ENCODE assay signal across 8 cellular contexts in the genomic region with DNA sequence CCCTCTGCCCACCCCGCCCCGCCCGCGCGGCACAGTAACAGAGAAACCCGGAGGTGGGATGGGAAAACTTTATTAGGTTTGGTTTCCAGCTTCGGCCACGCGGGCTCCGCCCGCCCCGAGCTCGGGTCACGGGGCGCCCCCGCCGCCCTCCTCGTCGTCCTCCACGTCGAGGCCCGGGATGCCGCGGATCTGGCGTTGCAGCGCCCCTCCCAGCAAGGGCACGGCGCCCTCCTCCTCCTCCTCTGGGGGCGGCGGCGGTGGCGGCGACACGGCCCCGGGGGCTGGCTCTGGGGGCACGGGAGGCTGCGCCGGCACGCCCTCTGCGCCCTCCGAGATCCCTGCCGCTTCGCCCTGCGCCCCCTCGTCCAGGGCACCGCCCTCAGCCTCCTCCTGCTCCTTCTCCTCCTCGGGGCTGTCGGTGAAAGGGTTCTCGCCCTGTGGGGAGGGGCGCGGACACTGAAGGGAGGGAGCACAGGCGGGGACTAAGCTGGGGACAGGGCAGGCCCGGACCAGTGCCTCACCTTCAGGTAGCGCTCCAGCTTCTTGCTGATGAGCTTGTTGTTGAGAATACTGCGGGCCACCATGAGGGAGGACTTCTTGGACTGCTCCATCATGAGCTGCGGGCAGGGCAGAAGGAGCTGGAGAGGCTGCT. TPM values are rescaled to one million over a fixed set of nuclear protein-coding genes. Genes with fewer than 3 reads are reported as not detected.
DNase-seq lines count a peak whose midpoint lies in the region; TF ChIP-seq lines count a peak whose summit lies in the region.

No MANE protein-coding gene starts in this region.

- peaks cover 32% of the 10 kb centered on the region for H3K4me1 ChIP-seq in KMS-11 (ENCODE audit: low read depth, poor library complexity, severe bottlenecking)
- peaks cover 8% of the 10 kb centered on the region for H3K4me1 ChIP-seq in fibroblast of lung (ENCODE audit: control insufficient read depth, extremely low read depth, insufficient read depth, low read length)

- H3K27me3 Mint-ChIP-seq in activated naive CD4-positive, alpha-beta T cell treated with anti-CD3 and anti-CD28 coated beads, Interleukin-2, amount 50 U/mL, for 24 hours, result no peaks in the 10 kb centered on the region

- H3K9me3 ChIP-seq in fibroblast of lung (ENCODE audit: control insufficient read depth, insufficient read depth, low read depth, low read length), result no peaks in the 10 kb centered on the region
- no peaks in the 10 kb centered on the region for H3K9me3 ChIP-seq in neural cell (ENCODE audit: low read length)

- no peak for DNase-seq in activated naive CD4-positive, alpha-beta T cell treated with Interleukin-2 at 50 U/mL for 16 hours
- DNase-seq in H4 (ENCODE audit: low spot score) (peak; percentile 85), T1000 (lab: John Stamatoyannopoulos, UW) (peak; percentile 49), fibroblast of lung (ENCODE audit: low read depth in 2 of 2) (peak; percentile 37 to 46), amniotic stem cell (lab: John Stamatoyannopoulos, UW) (no peak)

- H3K4me3 ChIP-seq in KMS-11 (IDR thresholded peaks at IDR 0.05; ENCODE audit: insufficient read depth, low read depth, low read length) (no peak overlapping the region), fibroblast of lung (replicated peaks in 1 of 4; ENCODE audit: control extremely low read depth in 1 of 4, insufficient read depth in 1 of 4, low read depth in 3 of 4, low read length in 4 of 4) (peak overlapping the region; percentile 26 to 67 (median 59)), neural cell (ENCODE audit: low read length) (peak overlapping the region; percentile 100)

- H3K27ac Mint-ChIP-seq in activated naive CD4-positive, alpha-beta T cell treated with anti-CD3 and anti-CD28 coated beads, Interleukin-2, amount 50 U/mL, for 24 hours, result peak overlapping the region; percentile 100

- H4K20me1 ChIP-seq in KMS-11 (ENCODE audit: insufficient read depth) (no peaks in the 10 kb centered on the region), fibroblast of lung (ENCODE audit: control insufficient read depth, extremely low read depth, insufficient read depth, low read length) (peaks cover 2% of the 10 kb centered on the region), neural cell (ENCODE audit: insufficient read depth) (no peaks in the 10 kb centered on the region)

- TF ChIP-seq EP300 in neural cell (conservative IDR thresholded peaks at IDR 0.05; ENCODE audit: poor library complexity, severe bottlenecking), result no peak

- peak overlapping the region; percentile 60 for H3K27ac ChIP-seq in KMS-11
- peak overlapping the region; percentile 81 for H3K27ac ChIP-seq in fibroblast of lung (ENCODE audit: insufficient read depth, low read length)
- no peak overlapping the region for H3K27ac ChIP-seq in neural cell (ENCODE audit: low read length)

- no peaks in the 10 kb centered on the region for H3K36me3 Mint-ChIP-seq in activated naive CD4-positive, alpha-beta T cell treated with anti-CD3 and anti-CD28 coated beads, Interleukin-2, amount 50 U/mL, for 24 hours

- no peak for TF ChIP-seq RAD21 in neural cell (conservative IDR thresholded peaks at IDR 0.05)

- H3K27me3 ChIP-seq in KMS-11 (ENCODE audit: insufficient read depth, low read depth) (no peaks in the 10 kb centered on the region), fibroblast of lung (ENCODE audit: control insufficient read depth, insufficient read depth, low read length) (no peaks in the 10 kb centered on the region), neural cell (ENCODE audit: insufficient read depth, low read depth, low read length) (no peaks in the 10 kb centered on the region)

- no peaks in the 10 kb centered on the region for H3K9me2 ChIP-seq in neural cell (ENCODE audit: insufficient read depth, low read length)

- H3K9ac ChIP-seq in KMS-11, result peak overlapping the region; percentile 63
- H3K9ac ChIP-seq in fibroblast of lung (ENCODE audit: insufficient read depth, low read length), result peak overlapping the region; percentile 73
- H3K9ac ChIP-seq in neural cell (ENCODE audit: low read length), result peak overlapping the region; percentile 9

- no peaks in the 10 kb centered on the region for H3F3A ChIP-seq in neural cell (ENCODE audit: insufficient read depth, low read length, poor library complexity, severe bottlenecking)

- peaks cover 35% of the 10 kb centered on the region for H3K4me1 Mint-ChIP-seq in activated naive CD4-positive, alpha-beta T cell treated with anti-CD3 and anti-CD28 coated beads, Interleukin-2, amount 50 U/mL, for 24 hours

- peak overlapping the region; percentile 96 for H3K4me3 Mint-ChIP-seq in activated naive CD4-positive, alpha-beta T cell treated with anti-CD3 and anti-CD28 coated beads, Interleukin-2, amount 50 U/mL, for 24 hours

- no peak for TF ChIP-seq CTCF in KMS-11 (conservative IDR thresholded peaks at IDR 0.05; ENCODE audit: low read depth, low read length)
- TF ChIP-seq CTCF in fibroblast of lung (conservative IDR thresholded peaks at IDR 0.05 in 1 of 2, IDR thresholded peaks at IDR 0.05 in 1 of 2; ENCODE audit: low read depth in 1 of 2, low read length in 2 of 2), result no peak
- TF ChIP-seq CTCF in neural cell (IDR thresholded peaks at IDR 0.05; ENCODE audit: poor library complexity, severe bottlenecking), result no peak

- H2AFZ ChIP-seq in KMS-11 (ENCODE audit: low read depth) (peak overlapping the region; percentile 49), fibroblast of lung (ENCODE audit: low read length) (no peak overlapping the region), neural cell (ENCODE audit: low read depth, low read length) (no peak overlapping the region)

- H3K79me2 ChIP-seq in KMS-11 (ENCODE audit: insufficient read depth, low read depth) (peaks cover 45% of the 10 kb centered on the region), fibroblast of lung (ENCODE audit: control insufficient read depth, insufficient read depth, low read length) (peaks cover 37% of the 10 kb centered on the region), neural cell (replicated peaks; ENCODE audit: insufficient read depth, low read length) (peaks cover 30% of the 10 kb centered on the region)

- H3K36me3 ChIP-seq in KMS-11 (ENCODE audit: insufficient read depth) (no peaks in the 10 kb centered on the region; the same call in 1 of the 2 replicates), fibroblast of lung (ENCODE audit: control insufficient read depth, insufficient read depth, low read length) (no peaks in the 10 kb centered on the region), neural cell (ENCODE audit: insufficient read depth, low read length) (no peaks in the 10 kb centered on the region)

- no peaks in the 10 kb centered on the region for H3K9me3 Mint-ChIP-seq in activated naive CD4-positive, alpha-beta T cell treated with anti-CD3 and anti-CD28 coated beads, Interleukin-2, amount 50 U/mL, for 24 hours

- H3K4me2 ChIP-seq in KMS-11 (peak overlapping the region; percentile 88; the same call in 1 of the 2 replicates), fibroblast of lung (ENCODE audit: extremely low read depth, insufficient read depth, low read length) (peak overlapping the region; percentile 64), neural cell (ENCODE audit: low read length) (no peak overlapping the region)

TF ChIP-seq in neural cell, 6 proteins besides CTCF, POLR2A, EP300 and RAD21 (continues in another document):
- TF ChIP-seq SMC3 (conservative IDR thresholded peaks at IDR 0.05; ENCODE audit: poor library complexity) (no peak), MXI1 (conservative IDR thresholded peaks at IDR 0.05; ENCODE audit: poor library complexity, severe bottlenecking) (no peak), POLR2AphosphoS5 (IDR thresholded peaks at IDR 0.05) (no peak), REST (IDR thresholded peaks at IDR 0.05; ENCODE audit: borderline replicate concordance) (no peak)

RNA-seq across cellular contexts. Expression of gene AKAP8, which starts 0.5 kb away (rescaled TPM):
- 14.4 and 18.4 TPM in 2 replicates for total RNA-seq in H4 (2014; rRNA removed; shearing (Covaris generic))
- total RNA-seq in fibroblast of lung, result 9.8 and 9.9 TPM in 2 replicates
- polyA plus RNA-seq in fibroblast of lung (13.0 and 14.4 TPM in 2 replicates), neural cell (22.7 and 25.4 TPM in 2 replicates)
- 12.5 and 12.9 TPM in 2 replicates for polyA plus RNA-seq in fibroblast of lung (2012)
- polyA minus RNA-seq in fibroblast of lung (ENCODE audit: low replicate concordance) (3.4 and 3.5 TPM in 2 replicates), neural cell (16.1 and 19.7 TPM in 2 replicates)

RNA-seq across cellular contexts. Expression of gene AKAP8L, which starts 38.7 kb away (rescaled TPM):
- 37.5 and 48.6 TPM in 2 replicates for total RNA-seq in H4 (2014; rRNA removed; shearing (Covaris generic))
- total RNA-seq in fibroblast of lung, result 61.1 and 87.0 TPM in 2 replicates
- 18.0 and 22.9 TPM in 2 replicates for polyA plus RNA-seq in fibroblast of lung
- 25.1 and 26.9 TPM in 2 replicates for polyA plus RNA-seq in fibroblast of lung (2012)
- 48.8 and 66.7 TPM in 2 replicates for polyA minus RNA-seq in fibroblast of lung (ENCODE audit: low replicate concordance)
- 280 and 281 TPM in 2 replicates for polyA plus RNA-seq in neural cell
- 133 and 143 TPM in 2 replicates for polyA minus RNA-seq in neural cell

RNA-seq across cellular contexts. Expression of gene BRD4, which starts 47.8 kb away (rescaled TPM):
- 6.4 and 11.0 TPM in 2 replicates for total RNA-seq in H4 (2014; rRNA removed; shearing (Covaris generic))
- total RNA-seq in fibroblast of lung, result 9.8 and 20.1 TPM in 2 replicates
- polyA plus RNA-seq in fibroblast of lung (9.9 and 13.3 TPM in 2 replicates), neural cell (3.6 and 5.8 TPM in 2 replicates)
- polyA plus RNA-seq in fibroblast of lung (2012), result 47.8 and 58.5 TPM in 2 replicates
- polyA minus RNA-seq in fibroblast of lung (ENCODE audit: low replicate concordance) (186 and 192 TPM in 2 replicates), neural cell (15.3 and 25.1 TPM in 2 replicates)

Comparison
In these comparisons a context has a peak if more than half of its experiments do, and no peak if none do; other contexts are left out.
1. DNase-seq: peak in H4 (single experiment), T1000 (single experiment) and fibroblast of lung (2 of 2); none in activated naive CD4-positive, alpha-beta T cell treated with Interleukin-2 at 50 U/mL for 16 hours (single experiment) and amniotic stem cell (single experiment).
2. H3K9ac ChIP-seq: peak in every context shown above with its lines; median percentile 73 in fibroblast of lung; 63 in KMS-11; 9 in neural cell.